ENCODE assay signal across 1 cellular context in the genomic region with DNA sequence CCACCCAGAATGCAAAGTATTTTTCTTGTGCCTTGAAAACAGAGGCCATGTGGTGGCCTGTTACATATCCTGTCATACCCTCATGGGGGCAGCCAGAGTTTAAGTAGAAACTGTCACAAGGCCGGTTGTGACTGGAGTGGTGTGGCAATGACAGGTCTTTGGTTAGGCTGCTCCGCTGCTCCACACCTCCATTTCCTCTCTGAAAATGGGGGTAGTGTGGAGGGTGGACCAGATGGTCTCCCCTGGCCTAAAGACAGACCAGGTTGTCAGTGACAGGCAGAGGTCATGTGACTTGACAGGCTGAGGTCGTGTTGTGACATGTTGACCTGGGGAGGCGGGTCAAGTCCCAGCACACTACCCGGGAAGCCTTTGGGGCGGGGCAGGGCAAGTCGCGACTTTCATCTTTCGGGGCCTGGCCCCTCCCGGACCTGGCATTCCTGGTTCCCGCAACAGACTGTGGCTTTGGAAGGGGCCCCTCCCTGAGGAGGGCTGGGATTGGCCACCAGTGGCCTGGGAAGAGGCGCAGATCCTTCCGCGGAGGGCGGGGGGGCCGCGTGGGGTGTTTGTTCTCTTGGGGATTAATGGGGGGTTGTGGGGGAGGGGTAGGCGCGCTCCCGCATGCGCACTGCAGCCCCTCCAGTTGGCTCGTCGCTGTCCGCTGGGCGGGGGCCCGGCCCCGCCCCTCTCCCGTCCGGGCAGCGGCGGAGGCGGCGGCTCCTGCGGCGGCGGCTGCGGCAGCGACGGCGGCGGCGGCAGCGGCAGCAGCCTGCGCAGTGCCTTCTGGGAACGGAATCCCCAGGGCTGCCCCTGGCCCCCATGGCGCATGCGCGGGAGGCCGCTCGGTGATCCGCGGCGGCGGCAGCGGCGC.
TF ChIP-seq lines count a peak whose summit lies in the region.

A gene with protein sequence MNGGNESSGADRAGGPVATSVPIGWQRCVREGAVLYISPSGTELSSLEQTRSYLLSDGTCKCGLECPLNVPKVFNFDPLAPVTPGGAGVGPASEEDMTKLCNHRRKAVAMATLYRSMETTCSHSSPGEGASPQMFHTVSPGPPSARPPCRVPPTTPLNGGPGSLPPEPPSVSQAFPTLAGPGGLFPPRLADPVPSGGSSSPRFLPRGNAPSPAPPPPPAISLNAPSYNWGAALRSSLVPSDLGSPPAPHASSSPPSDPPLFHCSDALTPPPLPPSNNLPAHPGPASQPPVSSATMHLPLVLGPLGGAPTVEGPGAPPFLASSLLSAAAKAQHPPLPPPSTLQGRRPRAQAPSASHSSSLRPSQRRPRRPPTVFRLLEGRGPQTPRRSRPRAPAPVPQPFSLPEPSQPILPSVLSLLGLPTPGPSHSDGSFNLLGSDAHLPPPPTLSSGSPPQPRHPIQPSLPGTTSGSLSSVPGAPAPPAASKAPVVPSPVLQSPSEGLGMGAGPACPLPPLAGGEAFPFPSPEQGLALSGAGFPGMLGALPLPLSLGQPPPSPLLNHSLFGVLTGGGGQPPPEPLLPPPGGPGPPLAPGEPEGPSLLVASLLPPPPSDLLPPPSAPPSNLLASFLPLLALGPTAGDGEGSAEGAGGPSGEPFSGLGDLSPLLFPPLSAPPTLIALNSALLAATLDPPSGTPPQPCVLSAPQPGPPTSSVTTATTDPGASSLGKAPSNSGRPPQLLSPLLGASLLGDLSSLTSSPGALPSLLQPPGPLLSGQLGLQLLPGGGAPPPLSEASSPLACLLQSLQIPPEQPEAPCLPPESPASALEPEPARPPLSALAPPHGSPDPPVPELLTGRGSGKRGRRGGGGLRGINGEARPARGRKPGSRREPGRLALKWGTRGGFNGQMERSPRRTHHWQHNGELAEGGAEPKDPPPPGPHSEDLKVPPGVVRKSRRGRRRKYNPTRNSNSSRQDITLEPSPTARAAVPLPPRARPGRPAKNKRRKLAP (plus strand): TSS at position 806 of the 868 bp plus-strand sequence. CDS start 1,480 bp downstream, outside the sequence.

TF ChIP-seq in GM12878, 131 proteins besides CTCF, POLR2A, EP300 and RAD21 (continues in another document):
- TF ChIP-seq PAX8 (IDR thresholded peaks at IDR 0.05) (no peak), IRF4 (IDR thresholded peaks at IDR 0.05; ENCODE audit: low read depth, low read length) (0 out of 2 replicates have a peak, but pooled peaks have one; percentile 11), CREB1 (IDR thresholded peaks at IDR 0.05; ENCODE audit: low read depth) (peak; percentile 55), NFXL1 (IDR thresholded peaks at IDR 0.05; ENCODE audit: borderline replicate concordance) (no peak), NBN (IDR thresholded peaks at IDR 0.05) (peak; percentile 85), TCF12 (IDR thresholded peaks at IDR 0.05; ENCODE audit: low read depth, low read length) (peak; percentile 54; the same call in 1 of the 2 replicates), MEF2B (IDR thresholded peaks at IDR 0.05; ENCODE audit: partially characterized antibody, poor library complexity, severe bottlenecking) (peak; percentile 98), BRCA1 (IDR thresholded peaks at IDR 0.05; ENCODE audit: low read depth, low read length) (no peak), POLR2AphosphoS2 (IDR thresholded peaks at IDR 0.05; ENCODE audit: low read depth, low read length) (peak; percentile 74; the same call in 1 of the 2 replicates), IKZF2 (IDR thresholded peaks at IDR 0.05) (peak; percentile 86 to 92), FOXK2 (IDR thresholded peaks at IDR 0.05) (peak; percentile 74), EGR1 (IDR thresholded peaks at IDR 0.05; ENCODE audit: borderline replicate concordance in 1 of 2, low read depth in 2 of 2, low read length in 2 of 2) (no peak), TCF3 (IDR thresholded peaks at IDR 0.05; ENCODE audit: borderline replicate concordance, insufficient read depth, low read depth, low read length) (0 out of 2 replicates have a peak, but pooled peaks have one; percentile 20), SMARCA5 (IDR thresholded peaks at IDR 0.05) (peak; percentile 38; the same call in 1 of the 2 replicates), PAX5 (IDR thresholded peaks at IDR 0.05; ENCODE audit: borderline replicate concordance, low read depth, low read length) (no peak), MTA2 (IDR thresholded peaks at IDR 0.05; ENCODE audit: low read depth) (peak; percentile 70), ZBED1 (IDR thresholded peaks at IDR 0.05; ENCODE audit: borderline replicate concordance) (peak; percentile 99), MXI1 (IDR thresholded peaks at IDR 0.05; ENCODE audit: low read depth, low read length) (peak; percentile 91), POLR2AphosphoS5 (IDR thresholded peaks at IDR 0.05; ENCODE audit: low read length) (peak; percentile 74), ZNF207 (IDR thresholded peaks at IDR 0.05; ENCODE audit: borderline replicate concordance) (peak; percentile 86; the same call in 1 of the 2 replicates), POU2F2 (IDR thresholded peaks at IDR 0.05; ENCODE audit: borderline replicate concordance, low read depth, low read length) (peak; percentile 50; the same call in 1 of the 3 replicates), CBFB (IDR thresholded peaks at IDR 0.05; ENCODE audit: low read depth) (0 out of 2 replicates have a peak, but pooled peaks have one; percentile 26), BMI1 (IDR thresholded peaks at IDR 0.05; ENCODE audit: borderline replicate concordance) (no peak), FOS (IDR thresholded peaks at IDR 0.05; ENCODE audit: borderline replicate concordance, extremely low read depth, insufficient read length) (no peak), SMAD5 (IDR thresholded peaks at IDR 0.05; ENCODE audit: low read depth) (peak; percentile 41; the same call in 1 of the 2 replicates), TBL1XR1 (IDR thresholded peaks at IDR 0.05; ENCODE audit: low read depth, low read length) (0 out of 2 replicates have a peak, but pooled peaks have one; percentile 25), RAD51 (IDR thresholded peaks at IDR 0.05) (peak; percentile 95), SMAD1 (IDR thresholded peaks at IDR 0.05; ENCODE audit: low read depth, partially characterized antibody) (peak; percentile 46), NFYA (IDR thresholded peaks at IDR 0.05; ENCODE audit: borderline replicate concordance, low read depth, low read length) (no peak), EED (IDR thresholded peaks at IDR 0.05; ENCODE audit: low read depth) (peak; percentile 66), ZNF274 (IDR thresholded peaks at IDR 0.05; ENCODE audit: insufficient read depth, insufficient read length) (no peak), STAT3 (IDR thresholded peaks at IDR 0.05; ENCODE audit: low read depth, low read length) (no peak), MYC (IDR thresholded peaks at IDR 0.05; ENCODE audit: insufficient read depth, insufficient read length, insufficient replicate concordance, low read length, severe bottlenecking) (peak; percentile 30), JUND (IDR thresholded peaks at IDR 0.05; ENCODE audit: low read depth, low read length) (no peak), CREM (IDR thresholded peaks at IDR 0.05; ENCODE audit: low read depth) (0 out of 2 replicates have a peak, but pooled peaks have one; percentile 27), BACH1 (IDR thresholded peaks at IDR 0.05; ENCODE audit: borderline replicate concordance) (peak; percentile 98), IKZF1 (conservative IDR thresholded peaks at IDR 0.05) (peak; percentile 88)
- TF ChIP-seq, protein P1, sequence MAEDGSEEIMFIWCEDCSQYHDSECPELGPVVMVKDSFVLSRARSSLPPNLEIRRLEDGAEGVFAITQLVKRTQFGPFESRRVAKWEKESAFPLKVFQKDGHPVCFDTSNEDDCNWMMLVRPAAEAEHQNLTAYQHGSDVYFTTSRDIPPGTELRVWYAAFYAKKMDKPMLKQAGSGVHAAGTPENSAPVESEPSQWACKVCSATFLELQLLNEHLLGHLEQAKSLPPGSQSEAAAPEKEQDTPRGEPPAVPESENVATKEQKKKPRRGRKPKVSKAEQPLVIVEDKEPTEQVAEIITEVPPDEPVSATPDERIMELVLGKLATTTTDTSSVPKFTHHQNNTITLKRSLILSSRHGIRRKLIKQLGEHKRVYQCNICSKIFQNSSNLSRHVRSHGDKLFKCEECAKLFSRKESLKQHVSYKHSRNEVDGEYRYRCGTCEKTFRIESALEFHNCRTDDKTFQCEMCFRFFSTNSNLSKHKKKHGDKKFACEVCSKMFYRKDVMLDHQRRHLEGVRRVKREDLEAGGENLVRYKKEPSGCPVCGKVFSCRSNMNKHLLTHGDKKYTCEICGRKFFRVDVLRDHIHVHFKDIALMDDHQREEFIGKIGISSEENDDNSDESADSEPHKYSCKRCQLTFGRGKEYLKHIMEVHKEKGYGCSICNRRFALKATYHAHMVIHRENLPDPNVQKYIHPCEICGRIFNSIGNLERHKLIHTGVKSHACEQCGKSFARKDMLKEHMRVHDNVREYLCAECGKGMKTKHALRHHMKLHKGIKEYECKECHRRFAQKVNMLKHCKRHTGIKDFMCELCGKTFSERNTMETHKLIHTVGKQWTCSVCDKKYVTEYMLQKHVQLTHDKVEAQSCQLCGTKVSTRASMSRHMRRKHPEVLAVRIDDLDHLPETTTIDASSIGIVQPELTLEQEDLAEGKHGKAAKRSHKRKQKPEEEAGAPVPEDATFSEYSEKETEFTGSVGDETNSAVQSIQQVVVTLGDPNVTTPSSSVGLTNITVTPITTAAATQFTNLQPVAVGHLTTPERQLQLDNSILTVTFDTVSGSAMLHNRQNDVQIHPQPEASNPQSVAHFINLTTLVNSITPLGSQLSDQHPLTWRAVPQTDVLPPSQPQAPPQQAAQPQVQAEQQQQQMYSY (CRISPR knock-in tag; IDR thresholded peaks at IDR 0.05), result no peak
- TF ChIP-seq, protein P2, sequence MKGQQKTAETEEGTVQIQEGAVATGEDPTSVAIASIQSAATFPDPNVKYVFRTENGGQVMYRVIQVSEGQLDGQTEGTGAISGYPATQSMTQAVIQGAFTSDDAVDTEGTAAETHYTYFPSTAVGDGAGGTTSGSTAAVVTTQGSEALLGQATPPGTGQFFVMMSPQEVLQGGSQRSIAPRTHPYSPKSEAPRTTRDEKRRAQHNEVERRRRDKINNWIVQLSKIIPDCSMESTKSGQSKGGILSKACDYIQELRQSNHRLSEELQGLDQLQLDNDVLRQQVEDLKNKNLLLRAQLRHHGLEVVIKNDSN (IDR thresholded peaks at IDR 0.05; ENCODE audit: borderline replicate concordance, extremely low read length, insufficient read depth, low read depth, low read length), result peak; percentile 80
- TF ChIP-seq, protein P3, sequence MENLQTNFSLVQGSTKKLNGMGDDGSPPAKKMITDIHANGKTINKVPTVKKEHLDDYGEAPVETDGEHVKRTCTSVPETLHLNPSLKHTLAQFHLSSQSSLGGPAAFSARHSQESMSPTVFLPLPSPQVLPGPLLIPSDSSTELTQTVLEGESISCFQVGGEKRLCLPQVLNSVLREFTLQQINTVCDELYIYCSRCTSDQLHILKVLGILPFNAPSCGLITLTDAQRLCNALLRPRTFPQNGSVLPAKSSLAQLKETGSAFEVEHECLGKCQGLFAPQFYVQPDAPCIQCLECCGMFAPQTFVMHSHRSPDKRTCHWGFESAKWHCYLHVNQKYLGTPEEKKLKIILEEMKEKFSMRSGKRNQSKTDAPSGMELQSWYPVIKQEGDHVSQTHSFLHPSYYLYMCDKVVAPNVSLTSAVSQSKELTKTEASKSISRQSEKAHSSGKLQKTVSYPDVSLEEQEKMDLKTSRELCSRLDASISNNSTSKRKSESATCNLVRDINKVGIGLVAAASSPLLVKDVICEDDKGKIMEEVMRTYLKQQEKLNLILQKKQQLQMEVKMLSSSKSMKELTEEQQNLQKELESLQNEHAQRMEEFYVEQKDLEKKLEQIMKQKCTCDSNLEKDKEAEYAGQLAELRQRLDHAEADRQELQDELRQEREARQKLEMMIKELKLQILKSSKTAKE (IDR thresholded peaks at IDR 0.05; ENCODE audit: low read depth, poor library complexity, severe bottlenecking), result peak; percentile 82
- TF ChIP-seq, protein P4, sequence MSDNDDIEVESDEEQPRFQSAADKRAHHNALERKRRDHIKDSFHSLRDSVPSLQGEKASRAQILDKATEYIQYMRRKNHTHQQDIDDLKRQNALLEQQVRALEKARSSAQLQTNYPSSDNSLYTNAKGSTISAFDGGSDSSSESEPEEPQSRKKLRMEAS (IDR thresholded peaks at IDR 0.05; ENCODE audit: low read depth, low read length), result peak; percentile 76; the same call in 1 of the 2 replicates
- TF ChIP-seq, protein P5, sequence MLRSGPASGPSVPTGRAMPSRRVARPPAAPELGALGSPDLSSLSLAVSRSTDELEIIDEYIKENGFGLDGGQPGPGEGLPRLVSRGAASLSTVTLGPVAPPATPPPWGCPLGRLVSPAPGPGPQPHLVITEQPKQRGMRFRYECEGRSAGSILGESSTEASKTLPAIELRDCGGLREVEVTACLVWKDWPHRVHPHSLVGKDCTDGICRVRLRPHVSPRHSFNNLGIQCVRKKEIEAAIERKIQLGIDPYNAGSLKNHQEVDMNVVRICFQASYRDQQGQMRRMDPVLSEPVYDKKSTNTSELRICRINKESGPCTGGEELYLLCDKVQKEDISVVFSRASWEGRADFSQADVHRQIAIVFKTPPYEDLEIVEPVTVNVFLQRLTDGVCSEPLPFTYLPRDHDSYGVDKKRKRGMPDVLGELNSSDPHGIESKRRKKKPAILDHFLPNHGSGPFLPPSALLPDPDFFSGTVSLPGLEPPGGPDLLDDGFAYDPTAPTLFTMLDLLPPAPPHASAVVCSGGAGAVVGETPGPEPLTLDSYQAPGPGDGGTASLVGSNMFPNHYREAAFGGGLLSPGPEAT (IDR thresholded peaks at IDR 0.05; ENCODE audit: low read depth), result peak; percentile 79
- TF ChIP-seq, protein P6, sequence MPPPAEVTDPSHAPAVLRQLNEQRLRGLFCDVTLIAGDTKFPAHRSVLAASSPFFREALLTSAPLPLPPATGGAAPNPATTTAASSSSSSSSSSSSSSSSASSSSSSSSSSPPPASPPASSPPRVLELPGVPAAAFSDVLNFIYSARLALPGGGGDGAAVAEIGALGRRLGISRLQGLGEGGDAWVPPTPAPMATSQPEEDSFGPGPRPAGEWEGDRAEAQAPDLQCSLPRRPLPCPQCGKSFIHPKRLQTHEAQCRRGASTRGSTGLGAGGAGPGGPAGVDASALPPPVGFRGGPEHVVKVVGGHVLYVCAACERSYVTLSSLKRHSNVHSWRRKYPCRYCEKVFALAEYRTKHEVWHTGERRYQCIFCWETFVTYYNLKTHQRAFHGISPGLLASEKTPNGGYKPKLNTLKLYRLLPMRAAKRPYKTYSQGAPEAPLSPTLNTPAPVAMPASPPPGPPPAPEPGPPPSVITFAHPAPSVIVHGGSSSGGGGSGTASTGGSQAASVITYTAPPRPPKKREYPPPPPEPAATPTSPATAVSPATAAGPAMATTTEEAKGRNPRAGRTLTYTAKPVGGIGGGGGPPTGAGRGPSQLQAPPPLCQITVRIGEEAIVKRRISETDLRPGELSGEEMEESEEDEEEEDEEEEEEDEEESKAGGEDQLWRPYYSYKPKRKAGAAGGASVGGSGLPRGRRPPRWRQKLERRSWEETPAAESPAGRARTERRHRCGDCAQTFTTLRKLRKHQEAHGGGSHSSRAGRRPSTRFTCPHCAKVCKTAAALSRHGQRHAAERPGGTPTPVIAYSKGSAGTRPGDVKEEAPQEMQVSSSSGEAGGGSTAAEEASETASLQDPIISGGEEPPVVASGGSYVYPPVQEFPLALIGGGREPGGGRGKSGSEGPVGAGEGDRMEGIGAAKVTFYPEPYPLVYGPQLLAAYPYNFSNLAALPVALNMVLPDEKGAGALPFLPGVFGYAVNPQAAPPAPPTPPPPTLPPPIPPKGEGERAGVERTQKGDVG (CRISPR knock-in tag; IDR thresholded peaks at IDR 0.05), result no peak
